28 cellular contexts compared by ENCODE assay signal in the genomic region with DNA sequence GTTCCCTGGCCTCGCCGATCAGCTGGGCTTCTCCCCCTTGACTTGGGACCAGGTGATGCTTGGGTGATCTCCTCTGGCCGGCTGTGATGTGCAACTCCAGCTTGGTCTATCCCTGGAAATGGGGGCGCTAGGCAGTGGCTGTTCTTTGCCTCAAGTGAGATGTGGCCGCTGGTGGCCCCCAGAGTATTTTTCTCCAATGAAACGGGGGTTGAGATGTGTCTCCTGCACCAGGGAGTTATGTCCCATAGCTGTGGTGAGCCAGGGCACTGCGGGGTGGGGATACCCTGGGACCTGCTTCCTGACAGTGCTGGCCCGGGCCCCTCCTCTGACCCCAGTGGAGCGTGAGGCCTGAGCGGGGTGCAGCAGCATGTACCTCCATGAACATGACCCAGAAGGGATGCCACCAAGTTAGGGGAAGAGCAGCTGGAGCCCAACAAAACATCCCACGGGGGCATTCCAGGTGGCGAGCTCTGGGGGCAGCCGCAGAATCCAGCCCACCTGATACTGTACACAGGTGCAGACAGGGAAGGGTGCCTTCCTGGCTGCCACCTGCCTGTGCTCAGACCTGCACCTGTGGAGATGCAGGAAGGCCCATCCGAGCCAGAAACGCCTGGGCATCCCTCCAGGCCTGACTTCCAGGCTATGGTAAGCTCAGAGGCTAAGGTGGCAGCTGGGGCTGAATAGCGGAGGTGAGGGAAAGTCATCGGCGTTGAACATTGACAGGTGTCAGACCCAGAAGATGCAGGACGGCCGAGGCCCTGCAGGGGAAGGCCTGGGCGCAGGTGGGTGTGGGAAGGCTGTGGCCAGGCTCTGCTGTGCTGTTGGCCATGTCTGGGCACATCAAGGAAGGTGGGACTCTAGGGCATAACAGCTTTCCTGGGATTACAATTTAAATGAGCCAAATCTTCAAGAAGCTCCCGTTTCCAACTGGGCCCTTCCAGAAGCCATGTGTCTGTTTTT.
DNase-seq lines count a peak whose midpoint lies in the region; ATAC-seq and TF ChIP-seq lines count a peak whose summit lies in the region.
"Had no signal": no experiment of that assay in that cellular context is flagged by ENCODE, and none has a peak within 500 bp of the region (broad histone marks: within the 10 kb centered on the region; RNA-seq: fewer than 3 reads in every experiment).

No MANE protein-coding gene starts in this region.

- H3K4me1 ChIP-seq in lower lobe of right lung, result no peaks in the 10 kb centered on the region
- no peaks in the 10 kb centered on the region for H3K4me1 ChIP-seq in PC-9 (replicated peaks; ENCODE audit: insufficient read depth)

- CTCF ChIA-PET in PC-9 (lab: Charles Lee), result no interaction called here

- H3K27me3 Mint-ChIP-seq in CD14-positive monocyte (ENCODE audit: low read depth in 3 of 3), result peaks cover 0 to 3% (median 2%) of the 10 kb centered on the region in 3 donors
- H3K27me3 Mint-ChIP-seq: activated CD4-positive, alpha-beta memory T cell treated with anti-CD3 and anti-CD28 coated beads, Interleukin-2, amount 10 ng/mL, durations not matched to agents 7 days and 5 days; CD4-positive, CD25-positive, alpha-beta regulatory T cell had no signal

- intact Hi-C loops in CD14-positive monocyte (cut with micrococcal nuclease) (no loop called here), lower lobe of right lung (cut with DNase I) (no loop called here), PC-9 (cut with micrococcal nuclease; ENCODE audit: unreplicated experiment) (no loop called here)

- H2AFZ ChIP-seq in PC-9, result no peak overlapping the region
- H2AFZ ChIP-seq: neural progenitor cell had no signal

- H3F3A ChIP-seq in PC-9 (ENCODE audit: insufficient read depth, low read depth), result no peaks in the 10 kb centered on the region

- H3K36me3 ChIP-seq in lower lobe of right lung (no peaks in the 10 kb centered on the region), PC-9 (ENCODE audit: low read depth) (no peaks in the 10 kb centered on the region)
- H3K36me3 ChIP-seq: HAP-1, heart left ventricle, neural progenitor cell had no signal

- DNase-seq in CD14-positive monocyte (ENCODE audit: low spot score), result peak; percentile 36
- peak; percentile 52 for DNase-seq in G401 (ENCODE audit: low spot score)
- DNase-seq in NCI-H2171 treated with DMSO at 0.1 percent for 48 hours (lab: John Stamatoyannopoulos, UW), result peak; percentile 80
- peak; percentile 30 for DNase-seq in lower lobe of right lung
- no peak for DNase-seq in PC-9
- no peak for DNase-seq in stimulated activated CD8-positive, alpha-beta memory T cell treated with anti-CD3 and anti-CD28 coated beads, Interleukin-4, amount 100 ng/mL, for 48 hours
- DNase-seq: activated CD4-positive, alpha-beta memory T cell treated with anti-CD3 and anti-CD28 coated beads, Interleukin-2, amount 10 ng/mL, durations not matched to agents 7 days and 5 days; activated CD4-positive, CD25-positive, alpha-beta regulatory T cell treated with anti-CD3 and anti-CD28 coated beads, Interleukin-2, amount 50 U/mL, for 72 hours; CD4-positive, CD25-positive, alpha-beta regulatory T cell; cortex of kidney; GDM1; kidney glomerular epithelial cell; MM.1S; NCI-H1417 treated with DMSO at 0.1 percent for 48 hours; NCI-H2227 treated with DMSO at 0.1 percent for 48 hours; NCI-H774; stimulated activated naive CD4-positive, alpha-beta T cell treated with Interleukin-2 at 50 U/mL for 16 hours had no signal

- no peak for TF ChIP-seq CTCF in CD14-positive monocyte (IDR thresholded peaks at IDR 0.05)
- no peak for TF ChIP-seq CTCF in lower lobe of right lung (IDR thresholded peaks at IDR 0.05)
- TF ChIP-seq CTCF in PC-9 (conservative IDR thresholded peaks at IDR 0.05), result no peak

- no TSS peak for BruUV-seq in PC-9 (replicated peaks; lab: Mats Ljungman, UMichigan)

- H3K36me3 Mint-ChIP-seq in CD14-positive monocyte, result no peaks in the 10 kb centered on the region
- H3K36me3 Mint-ChIP-seq: activated naive CD4-positive, alpha-beta T cell treated with anti-CD3 and anti-CD28 coated beads, Interleukin-2, amount 50 U/mL, for 72 hours; CD4-positive, CD25-positive, alpha-beta regulatory T cell; memory B cell; neural progenitor cell had no signal

- no peak overlapping the region for H3K27ac Mint-ChIP-seq in CD14-positive monocyte
- H3K27ac Mint-ChIP-seq: activated CD4-positive, alpha-beta memory T cell treated with anti-CD3 and anti-CD28 coated beads, Interleukin-2, amount 10 ng/mL, durations not matched to agents 7 days and 5 days; activated T-helper 2 cell treated with anti-CD3 and anti-CD28 coated beads, Interferon-gamma antibody, Interleukin-2, Interleukin-4, amounts not matched to agents 10 μg/mL and 5 μg/mL and 100 μg/mL, durations not matched to agents 14 hours and 24 hours and 36 hours; memory B cell; neural progenitor cell; T-helper 17 cell had no signal

- no peak overlapping the region for H3K4me3 Mint-ChIP-seq in CD14-positive monocyte
- H3K4me3 Mint-ChIP-seq: activated CD4-positive, alpha-beta memory T cell treated with anti-CD3 and anti-CD28 coated beads, Interleukin-2, amount 10 ng/mL, durations not matched to agents 7 days and 5 days; CD4-positive, CD25-positive, alpha-beta regulatory T cell; memory B cell; neural progenitor cell; T-helper 17 cell had no signal

- H3K27ac ChIP-seq in lower lobe of right lung (no peak overlapping the region), PC-9 (no peak overlapping the region)
- H3K27ac ChIP-seq: heart left ventricle, KMS-11, neural progenitor cell, RWPE1 had no signal

- peaks cover 8% of the 10 kb centered on the region for H3K4me1 Mint-ChIP-seq in CD14-positive monocyte
- H3K4me1 Mint-ChIP-seq: activated CD4-positive, alpha-beta memory T cell treated with anti-CD3 and anti-CD28 coated beads, Interleukin-2, amount 10 ng/mL, durations not matched to agents 7 days and 5 days; CD4-positive, CD25-positive, alpha-beta regulatory T cell; memory B cell; T-helper 17 cell had no signal

- H3K4me3 ChIP-seq in lower lobe of right lung, result no peak overlapping the region
- H3K4me3 ChIP-seq in PC-9, result no peak overlapping the region
- H3K4me3 ChIP-seq: HAP-1, heart left ventricle, neural progenitor cell had no signal

- no peaks in the 10 kb centered on the region for H3K27me3 ChIP-seq in lower lobe of right lung (ENCODE audit: low read depth)
- H3K27me3 ChIP-seq in PC-9 (ENCODE audit: insufficient read depth, low read depth), result no peaks in the 10 kb centered on the region
- H3K27me3 ChIP-seq: heart left ventricle, neural progenitor cell had no signal

- ATAC-seq in lower lobe of right lung (no peak), HG03039 (IDR thresholded peaks at IDR 0.05; ENCODE audit: unreplicated experiment) (no peak)
- ATAC-seq: activated naive CD4-positive, alpha-beta T cell treated with anti-CD3 and anti-CD28 coated beads, Interleukin-2, amount 50 U/mL, for 72 hours; heart left ventricle; SK-N-SH treated with all-trans-retinoic acid at 6 μM for 48 hours; T-helper 17 cell had no signal

- H3K9me3 ChIP-seq in lower lobe of right lung (no peaks in the 10 kb centered on the region), PC-9 (ENCODE audit: insufficient read depth, low read depth) (peaks cover 2% of the 10 kb centered on the region; the same call in 1 of the 2 replicates)
- H3K9me3 ChIP-seq: HAP-1 had no signal

- no peaks in the 10 kb centered on the region for H3K9me2 ChIP-seq in PC-9 (ENCODE audit: insufficient read depth)

- POLR2A ChIA-PET in PC-9 (lab: Charles Lee; ENCODE audit: unreplicated experiment), result no interaction called here

- no peak overlapping the region for H3K4me2 ChIP-seq in PC-9
- H3K4me2 ChIP-seq: KMS-11, neural progenitor cell had no signal

- peaks cover 9 to 20% (median 13%) of the 10 kb centered on the region in 7 donors for H3K9me3 Mint-ChIP-seq in CD14-positive monocyte
- H3K9me3 Mint-ChIP-seq: activated naive CD4-positive, alpha-beta T cell treated with anti-CD3 and anti-CD28 coated beads, Interleukin-2, amount 50 U/mL, for 72 hours; activated T-helper 2 cell treated with anti-CD3 and anti-CD28 coated beads, Interferon-gamma antibody, Interleukin-2, Interleukin-4, amounts not matched to agents 10 μg/mL and 5 μg/mL and 100 μg/mL, durations not matched to agents 14 hours and 24 hours and 36 hours had no signal

- no peaks in the 10 kb centered on the region for H3K79me2 ChIP-seq in PC-9 (ENCODE audit: low read depth)

- in situ Hi-C loops in G401 (cut with HindIII; ENCODE audit: low sequenced_read_pairs), result no loop called here

- no peaks in the 10 kb centered on the region for H4K20me1 ChIP-seq in PC-9 (ENCODE audit: insufficient read depth)

Comparison
In these comparisons a context has a peak if more than half of its experiments do, and no peak if none do; other contexts are left out.
1. DNase-seq: peak in CD14-positive monocyte (single experiment), G401 (single experiment), NCI-H2171 treated with DMSO at 0.1 percent for 48 hours (single experiment) and lower lobe of right lung (single experiment); none in PC-9 (0 of 2) and stimulated activated CD8-positive, alpha-beta memory T cell treated with anti-CD3 and anti-CD28 coated beads, Interleukin-4, amount 100 ng/mL, for 48 hours (single experiment).